In genomic region chr10:124647421-124648130, GRCh38 we compare ENCODE assay signal across 8 cellular contexts.
A peak's percentile ranks its signal among the peaks of the same experiment; 100 is the strongest.
DNase-seq lines count a peak whose midpoint lies in the region; ATAC-seq and TF ChIP-seq lines count a peak whose summit lies in the region.

No MANE protein-coding gene starts in this region.

- DNase-seq in GM03348 (ENCODE audit: low spot score) (peak; percentile 82), GM23248 (peak; percentile 74), NOMO-1 (lab: John Stamatoyannopoulos, UW; ENCODE audit: unreplicated experiment in 2 of 2) (peak; percentile 92 to 97), foreskin keratinocyte (peak in 1 of 2 donors; percentile 27), gastrocnemius medialis (peak; percentile 51 to 68), T1000 (lab: John Stamatoyannopoulos, UW) (no peak)
- peak; percentile 71 to 78 for DNase-seq in activated T-cell treated with anti-CD3 and anti-CD28 coated beads, Interleukin-2, amount 50 U/mL, for 48 hours

- H3K9me3 ChIP-seq in GM23248 (ENCODE audit: low read depth) (no peaks in the 10 kb centered on the region), gastrocnemius medialis (no peaks in the 10 kb centered on the region)

- in situ Hi-C loops in GM23248 (cut with MboI), result no loop called here
- in situ Hi-C loops in gastrocnemius medialis (cut with MboI; ENCODE audit: low sequenced_read_pairs in 4 of 4), result loop anchor here in 2 of 4 donors (25.0 kb wide), 1 partner anchor 90 kb away; the partner anchor contains the start of gene FAM53B (in 2 of the 2)

- H3K79me2 ChIP-seq in GM23248 (ENCODE audit: insufficient read depth), result peaks cover 5% of the 10 kb centered on the region; the same call in 1 of the 2 replicates

- H3K4me3 ChIP-seq in GM23248, result no peak overlapping the region
- no peak overlapping the region for H3K4me3 ChIP-seq in gastrocnemius medialis

- no peaks in the 10 kb centered on the region for H3F3A ChIP-seq in GM23248 (ENCODE audit: insufficient read depth)

- H3K9me2 ChIP-seq in GM23248 (ENCODE audit: insufficient read depth), result no peaks in the 10 kb centered on the region

- H3K27me3 ChIP-seq in GM23248 (replicated peaks; ENCODE audit: insufficient read depth) (no peaks in the 10 kb centered on the region), foreskin keratinocyte (no peaks in the 10 kb centered on the region), gastrocnemius medialis (no peaks in the 10 kb centered on the region)

- intact Hi-C loops in gastrocnemius medialis (cut with DNase I; ENCODE audit: low total_unique reads), result loop anchor here (5.0 to 10.0 kb wide), 2 partner anchors 95 to 267 kb away; partner anchors contain the start of gene FAM53B

- no peaks in the 10 kb centered on the region for H4K20me1 ChIP-seq in GM23248 (ENCODE audit: insufficient read depth)

- peak overlapping the region; percentile 86 for H2AFZ ChIP-seq in GM23248

- WGBS in GM23248 (ENCODE audit: low coverage in 1 of 2, low lambda C conversion rate in 2 of 2, missing lambda C conversion rate in 2 of 2), 2 experiments, result 70 to 75% methylated on average over 9 of the region's 9 CpGs

- TF ChIP-seq CTCF in foreskin keratinocyte (conservative IDR thresholded peaks at IDR 0.05) (peak; percentile 57), gastrocnemius medialis (IDR thresholded peaks at IDR 0.05 in 4 of 5, conservative IDR thresholded peaks at IDR 0.05 in 1 of 5) (peak in 2 of 5 experiments; percentile 9)

- ATAC-seq in foreskin keratinocyte (peak; percentile 62), gastrocnemius medialis (peak in 1 of 2 donors; percentile 13), HG03045 (IDR thresholded peaks at IDR 0.05; ENCODE audit: unreplicated experiment) (no peak)

- H3K27ac ChIP-seq in GM23248 (peak overlapping the region; percentile 28; the same call in 1 of the 2 replicates), foreskin keratinocyte (peak overlapping the region; percentile 77), gastrocnemius medialis (peak overlapping the region; percentile 76 to 85 (median 82))

- H3K4me1 ChIP-seq in GM23248 (ENCODE audit: insufficient read depth) (peaks cover 17% of the 10 kb centered on the region), foreskin keratinocyte (peaks cover 17% of the 10 kb centered on the region), gastrocnemius medialis (peaks cover 76 to 85% of the 10 kb centered on the region in 2 donors)

- H3K4me2 ChIP-seq in GM23248 (ENCODE audit: unreplicated experiment), result no peak overlapping the region

- no peaks in the 10 kb centered on the region for H3K36me3 ChIP-seq in GM23248 (ENCODE audit: low read depth)
- H3K36me3 ChIP-seq in gastrocnemius medialis, result no peaks in the 10 kb centered on the region

- no peak for TF ChIP-seq POLR2A in gastrocnemius medialis (IDR thresholded peaks at IDR 0.05)

- H3K9ac ChIP-seq in GM23248, result 0 out of 2 replicates have a peak overlapping the region, but pooled peaks have one; percentile 38

Comparison
In these comparisons a context has a peak if more than half of its experiments do, and no peak if none do; other contexts are left out.
1. H3K27ac ChIP-seq: peak in every context shown above with its lines; median percentile 82 in gastrocnemius medialis; 77 in foreskin keratinocyte; 28 in GM23248.